Comparison of ENCODE assay signal across 14 cellular contexts in the genomic region with DNA sequence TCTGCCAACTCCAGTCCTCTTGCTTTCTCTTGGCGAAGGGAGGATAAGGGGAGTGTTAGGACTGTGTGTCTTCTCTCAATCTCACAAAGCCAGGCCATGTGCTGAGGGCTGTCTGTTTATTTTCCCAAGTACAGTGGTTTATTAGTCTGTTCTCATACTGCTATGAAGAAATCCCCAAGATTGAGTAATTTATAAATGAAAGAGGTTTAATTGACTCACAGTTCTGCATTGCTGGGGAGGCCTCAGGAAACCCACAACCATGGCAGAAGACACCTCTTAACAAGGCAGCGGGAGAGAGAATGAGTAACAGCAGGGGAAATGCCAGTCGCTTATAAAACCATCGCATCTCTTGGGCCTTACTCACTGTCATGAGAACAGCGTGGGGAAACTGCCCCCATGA. TPM values are rescaled to one million over a fixed set of nuclear protein-coding genes. Genes with fewer than 3 reads are reported as not detected.
DNase-seq lines count a peak whose midpoint lies in the region; ATAC-seq, FAIRE-seq and TF ChIP-seq lines count a peak whose summit lies in the region.
"Had no signal": no experiment of that assay in that cellular context is flagged by ENCODE, and none has a peak within 500 bp of the region (broad histone marks: within the 10 kb centered on the region; RNA-seq: fewer than 3 reads in every experiment).

No MANE protein-coding gene starts in this region.

- H3K4me1 ChIP-seq in GM23248 (ENCODE audit: insufficient read depth): peaks cover 8% of the 10 kb centered on the region
- no peaks in the 10 kb centered on the region for H3K4me1 ChIP-seq in keratinocyte (ENCODE audit: control insufficient read depth, extremely low read depth, insufficient read depth, low read length)
- peaks cover 0 to 12% (median 4%) of the 10 kb centered on the region in 3 donors for H3K4me1 ChIP-seq in esophagus squamous epithelium
- no peaks in the 10 kb centered on the region for H3K4me1 ChIP-seq in PC-9 (replicated peaks; ENCODE audit: insufficient read depth)
- H3K4me1 ChIP-seq: pancreas, Peyer's patch had no signal

- H3K27ac ChIP-seq in GM23248 (peak overlapping the region; percentile 80), keratinocyte (ENCODE audit: control insufficient read depth, insufficient read depth, low read length) (no peak overlapping the region), esophagus squamous epithelium (no peak overlapping the region), PC-9 (no peak overlapping the region)
- H3K27ac ChIP-seq: coronary artery, pancreas, Peyer's patch, thyroid gland had no signal

- no peaks in the 10 kb centered on the region for H3K9me1 ChIP-seq in keratinocyte (ENCODE audit: control insufficient read depth, extremely low read depth, insufficient read depth, low read length)

- H3K79me2 ChIP-seq in GM23248 (ENCODE audit: insufficient read depth) (no peaks in the 10 kb centered on the region), keratinocyte (ENCODE audit: control insufficient read depth, insufficient read depth, low read length) (no peaks in the 10 kb centered on the region), PC-9 (ENCODE audit: low read depth) (no peaks in the 10 kb centered on the region)

- POLR2A ChIA-PET in PC-9 (lab: Charles Lee; ENCODE audit: unreplicated experiment): no interaction called here

- H3K9me3 ChIP-seq in GM23248 (ENCODE audit: low read depth) (no peaks in the 10 kb centered on the region), keratinocyte (ENCODE audit: control insufficient read depth, low read depth, low read length) (peaks cover 4% of the 10 kb centered on the region), esophagus squamous epithelium (peaks cover 0 to 23% (median 11%) of the 10 kb centered on the region in 3 donors), PC-9 (ENCODE audit: insufficient read depth, low read depth) (peaks cover 21% of the 10 kb centered on the region)
- H3K9me3 ChIP-seq: pancreas, thyroid gland had no signal

- no peak for FAIRE-seq in keratinocyte (lab: Jason Lieb, UNC)
- FAIRE-seq: GM18507, pancreas had no signal

- H3K4me3 ChIP-seq in GM23248: no peak overlapping the region
- no peak overlapping the region for H3K4me3 ChIP-seq in keratinocyte (ENCODE audit: control insufficient read depth in 2 of 3, extremely low read depth in 1 of 3, insufficient read depth in 2 of 3, low read depth in 1 of 3, low read length in 3 of 3)
- no peak overlapping the region for H3K4me3 ChIP-seq in esophagus squamous epithelium
- H3K4me3 ChIP-seq in PC-9: no peak overlapping the region
- H3K4me3 ChIP-seq: coronary artery, pancreas, Peyer's patch, thyroid gland had no signal

- H3K9me2 ChIP-seq in GM23248 (ENCODE audit: insufficient read depth): no peaks in the 10 kb centered on the region
- no peaks in the 10 kb centered on the region for H3K9me2 ChIP-seq in PC-9 (ENCODE audit: insufficient read depth)

- no peaks in the 10 kb centered on the region for H4K20me1 ChIP-seq in GM23248 (ENCODE audit: insufficient read depth)
- no peaks in the 10 kb centered on the region for H4K20me1 ChIP-seq in keratinocyte (ENCODE audit: control insufficient read depth, extremely low read depth, insufficient read depth, low read length)
- H4K20me1 ChIP-seq in PC-9 (ENCODE audit: insufficient read depth): no peaks in the 10 kb centered on the region

- peak; percentile 93 for ATAC-seq in activated naive CD8-positive, alpha-beta T cell treated with anti-CD3 and anti-CD28 coated beads, Interleukin-2, amount 50 U/mL, for 24 hours
- ATAC-seq: pancreas had no signal

- H3K4me2 ChIP-seq in GM23248 (ENCODE audit: unreplicated experiment) (no peak overlapping the region), keratinocyte (ENCODE audit: control insufficient read depth, extremely low read depth, insufficient read depth, low read depth, low read length) (no peak overlapping the region), PC-9 (no peak overlapping the region)

- peaks cover 14% of the 10 kb centered on the region for H3K36me3 Mint-ChIP-seq in activated naive CD8-positive, alpha-beta T cell treated with anti-CD3 and anti-CD28 coated beads, Interleukin-2, amount 50 U/mL, for 24 hours (ENCODE audit: low read depth)

- 16% methylated on average over 5 of the region's 5 CpGs for WGBS in GM23248 (ENCODE audit: low coverage in 1 of 2, low lambda C conversion rate in 2 of 2, missing lambda C conversion rate in 2 of 2), 2 experiments
- 42 to 63% methylated on average over 5 of the region's 5 CpGs for WGBS in esophagus squamous epithelium, 2 donors

- H2AFZ ChIP-seq in GM23248: no peak overlapping the region
- H2AFZ ChIP-seq in keratinocyte (ENCODE audit: control insufficient read depth, low read length): no peak overlapping the region
- no peak overlapping the region for H2AFZ ChIP-seq in PC-9

- DNase-seq in SIG-M5 treated with dmso at 0.1 percent for 504 hours (lab: John Stamatoyannopoulos, UW; ENCODE audit: unreplicated experiment) (peak; percentile 11), SIG-M5 (lab: John Stamatoyannopoulos, UW) (no peak), GM23248 (peak; percentile 95), keratinocyte (ENCODE audit: low read depth, low spot score) (peak; percentile 33), esophagus squamous epithelium (lab: John Stamatoyannopoulos, UW) (no peak), PC-9 (no peak), NCI-H1092 treated with DMSO at 0.1 percent for 48 hours (lab: John Stamatoyannopoulos, UW) (no peak)
- DNase-seq in activated naive CD8-positive, alpha-beta T cell treated with anti-CD3 and anti-CD28 coated beads, Interleukin-2, amount 50 U/mL, for 24 hours: peak; percentile 14
- DNase-seq: 8988T, pancreas, Peyer's patch, thyroid gland had no signal

- TF ChIP-seq CTCF in keratinocyte (optimal IDR thresholded peaks at IDR 0.05 in 1 of 3, IDR thresholded peaks at IDR 0.05 in 1 of 3, conservative IDR thresholded peaks at IDR 0.05 in 1 of 3; ENCODE audit: extremely low read depth in 1 of 3, insufficient read depth in 2 of 3, low read length in 3 of 3) (no peak), esophagus squamous epithelium (IDR thresholded peaks at IDR 0.05) (no peak), PC-9 (conservative IDR thresholded peaks at IDR 0.05) (no peak)

- dilution Hi-C loops in keratinocyte (cut with MboI; ENCODE audit: extremely low pct_ligation_motif_present, low sequenced_read_pairs): no loop called here

- H3K9me3 Mint-ChIP-seq in activated naive CD8-positive, alpha-beta T cell treated with anti-CD3 and anti-CD28 coated beads, Interleukin-2, amount 50 U/mL, for 24 hours: peaks cover 32% of the 10 kb centered on the region

- H3K9ac ChIP-seq in GM23248 (peak overlapping the region; percentile 51), keratinocyte (ENCODE audit: control insufficient read depth, extremely low read depth, insufficient read depth, low read length) (no peak overlapping the region)

- no peak overlapping the region for H3K4me3 Mint-ChIP-seq in activated naive CD8-positive, alpha-beta T cell treated with anti-CD3 and anti-CD28 coated beads, Interleukin-2, amount 50 U/mL, for 24 hours

- H3K36me3 ChIP-seq in GM23248 (ENCODE audit: low read depth): no peaks in the 10 kb centered on the region
- no peaks in the 10 kb centered on the region for H3K36me3 ChIP-seq in keratinocyte (ENCODE audit: control insufficient read depth in 2 of 2, extremely low read depth in 1 of 2, insufficient read depth in 2 of 2, low read length in 2 of 2)
- no peaks in the 10 kb centered on the region for H3K36me3 ChIP-seq in esophagus squamous epithelium
- H3K36me3 ChIP-seq in PC-9 (ENCODE audit: low read depth): no peaks in the 10 kb centered on the region
- H3K36me3 ChIP-seq: pancreas, Peyer's patch, thyroid gland had no signal

- CTCF ChIA-PET in PC-9 (lab: Charles Lee): no interaction called here

- TF ChIP-seq POLR2A in esophagus squamous epithelium (IDR thresholded peaks at IDR 0.05): no peak

- peaks cover 36% of the 10 kb centered on the region for H3K4me1 Mint-ChIP-seq in activated naive CD8-positive, alpha-beta T cell treated with anti-CD3 and anti-CD28 coated beads, Interleukin-2, amount 50 U/mL, for 24 hours

- in situ Hi-C loops in GM23248 (cut with MboI): loop anchor here (10.0 kb wide), 1 partner anchor 270 kb away; no protein-coding TSS in a partner anchor

- no TSS peak for BruUV-seq in PC-9 (replicated peaks; lab: Mats Ljungman, UMichigan)

- H3K27ac Mint-ChIP-seq in activated naive CD8-positive, alpha-beta T cell treated with anti-CD3 and anti-CD28 coated beads, Interleukin-2, amount 50 U/mL, for 24 hours: no peak overlapping the region

- intact Hi-C loops in esophagus squamous epithelium (cut with DNase I): loop anchor here (10.0 kb wide), 1 partner anchor 270 kb away; no protein-coding TSS in a partner anchor
- intact Hi-C loops in PC-9 (cut with micrococcal nuclease; ENCODE audit: unreplicated experiment): loop anchor here (5.0 kb wide), 1 partner anchor 253 kb away; no protein-coding TSS in a partner anchor

- H3K27me3 ChIP-seq in GM23248 (replicated peaks; ENCODE audit: insufficient read depth): no peaks in the 10 kb centered on the region
- no peaks in the 10 kb centered on the region for H3K27me3 ChIP-seq in keratinocyte (ENCODE audit: control insufficient read depth, extremely low read depth, insufficient read depth, low read length)
- H3K27me3 ChIP-seq in esophagus squamous epithelium: no peaks in the 10 kb centered on the region
- H3K27me3 ChIP-seq in PC-9 (ENCODE audit: insufficient read depth, low read depth): no peaks in the 10 kb centered on the region
- H3K27me3 ChIP-seq: pancreas, Peyer's patch, thyroid gland had no signal

- peaks cover 4% of the 10 kb centered on the region for H3K27me3 Mint-ChIP-seq in activated naive CD8-positive, alpha-beta T cell treated with anti-CD3 and anti-CD28 coated beads, Interleukin-2, amount 50 U/mL, for 24 hours

- peaks cover 13% of the 10 kb centered on the region for H3F3A ChIP-seq in GM23248 (ENCODE audit: insufficient read depth)
- H3F3A ChIP-seq in PC-9 (ENCODE audit: insufficient read depth, low read depth): no peaks in the 10 kb centered on the region

RNA-seq across cellular contexts. Expression of a gene that starts 36.2 kb away (rescaled TPM):
- total RNA-seq in GM23248 (2014; rRNA removed; shearing (Covaris generic)): 44.0 and 94.6 TPM in 2 replicates
- 146 and 152 TPM in 2 replicates for polyA plus RNA-seq in GM23248 (2016; fragmentation: Nextera tagmentation; extraction: Ambion mirVana)
- polyA plus RNA-seq in keratinocyte: 130 to 291 TPM (median 224 TPM) in 3 replicates
- polyA plus RNA-seq in keratinocyte (2011; ENCODE audit: low read depth): 30.2 TPM
- polyA plus RNA-seq in keratinocyte (2011; cell fraction: cytosol; rRNA removed): 200 and 230 TPM in 2 replicates
- polyA plus RNA-seq in keratinocyte (2011; cell fraction: nucleus; rRNA removed): 90.4 and 118 TPM in 2 replicates
- polyA plus RNA-seq in keratinocyte (2012; ENCODE audit: low replicate concordance): 75.7 and 143 TPM in 2 replicates
- polyA minus RNA-seq in keratinocyte: 30.3 to 117 TPM (median 88.1 TPM) in 3 replicates
- polyA minus RNA-seq in keratinocyte (2011; cell fraction: cytosol; rRNA and poly(A)+ RNA removed): 83.3 TPM
- 9.1 and 12.6 TPM in 2 replicates for polyA minus RNA-seq in keratinocyte (2011; cell fraction: nucleus; rRNA and poly(A)+ RNA removed)
- 10 to 100 TPM; 17.9 to 93.5 (median 57.6) TPM for total RNA-seq in esophagus squamous epithelium
- 138 and 260 TPM in 2 replicates for total RNA-seq in PC-9 (2021)

RNA-seq across cellular contexts. Expression of a gene that starts 43.5 kb away (rescaled TPM):
- 12.2 and 19.0 TPM in 2 replicates for total RNA-seq in GM23248 (2014; rRNA removed; shearing (Covaris generic))
- polyA plus RNA-seq in GM23248 (2016; fragmentation: Nextera tagmentation; extraction: Ambion mirVana) (11.9 and 13.0 TPM in 2 replicates), keratinocyte (18.3 to 24.3 TPM (median 20.1 TPM) in 3 replicates)
- polyA plus RNA-seq in keratinocyte (2011; ENCODE audit: low read depth): 4.9 TPM
- polyA plus RNA-seq in keratinocyte (2011; cell fraction: cytosol; rRNA removed): 11.6 and 20.6 TPM in 2 replicates
- polyA plus RNA-seq in keratinocyte (2011; cell fraction: nucleus; rRNA removed): 44.7 and 46.9 TPM in 2 replicates
- 13.2 and 14.2 TPM in 2 replicates for polyA plus RNA-seq in keratinocyte (2012; ENCODE audit: low replicate concordance)
- 6.2 to 20.4 TPM (median 14.9 TPM) in 3 replicates for polyA minus RNA-seq in keratinocyte
- 7.7 TPM for polyA minus RNA-seq in keratinocyte (2011; cell fraction: cytosol; rRNA and poly(A)+ RNA removed)
- 19.1 and 33.5 TPM in 2 replicates for polyA minus RNA-seq in keratinocyte (2011; cell fraction: nucleus; rRNA and poly(A)+ RNA removed)
- total RNA-seq in esophagus squamous epithelium (10 to 100 TPM; 23.1 to 50.9 (median 27.7) TPM), PC-9 (2021) (33.3 and 41.4 TPM in 2 replicates)

Comparison
In these comparisons a context has a peak if more than half of its experiments do, and no peak if none do; other contexts are left out.
1. DNase-seq: peak in SIG-M5 treated with dmso at 0.1 percent for 504 hours (single experiment), GM23248 (single experiment), activated naive CD8-positive, alpha-beta T cell treated with anti-CD3 and anti-CD28 coated beads, Interleukin-2, amount 50 U/mL, for 24 hours (single experiment) and keratinocyte (single experiment); none in SIG-M5 (single experiment), esophagus squamous epithelium (single experiment), PC-9 (0 of 2) and NCI-H1092 treated with DMSO at 0.1 percent for 48 hours (single experiment).